ENCODE assay signal across 9 cellular contexts in genomic region chr11:368414-369335, GRCh38. TPM values are rescaled to one million over a fixed set of nuclear protein-coding genes. Genes with fewer than 3 reads are reported as not detected.
DNase-seq lines count a peak whose midpoint lies in the region; ATAC-seq and TF ChIP-seq lines count a peak whose summit lies in the region.
"Had no signal": no experiment of that assay in that cellular context is flagged by ENCODE, and none has a peak within 500 bp of the region (broad histone marks: within the 10 kb centered on the region; RNA-seq: fewer than 3 reads in every experiment).

No MANE protein-coding gene starts in this region.

- no peak overlapping the region for H3K9ac ChIP-seq in rectal smooth muscle tissue (ENCODE audit: low read length)

- H3K9me3 ChIP-seq in BE2C = no peaks in the 10 kb centered on the region

- peak; percentile 40 for DNase-seq in GM03348 (ENCODE audit: low spot score)
- peak; percentile 28 for DNase-seq in RKO (ENCODE audit: low spot score)
- DNase-seq in globus pallidus (ENCODE audit: low spot score) = peak; percentile 31
- DNase-seq in ureter (ENCODE audit: low spot score) = no peak
- no peak for DNase-seq in T-helper 9 cell
- DNase-seq in BE2C = no peak

- H3K36me3 ChIP-seq in rectal smooth muscle tissue (ENCODE audit: control insufficient read depth, insufficient read depth, low read length) = no peaks in the 10 kb centered on the region
- H3K36me3 ChIP-seq in BE2C = no peaks in the 10 kb centered on the region

- no peak for TF ChIP-seq CTCF in BE2C (IDR thresholded peaks at IDR 0.05; ENCODE audit: low read depth, low read length)

- peak overlapping the region; percentile 4 for H3K4me3 ChIP-seq in rectal smooth muscle tissue (ENCODE audit: low read length)
- H3K4me3 ChIP-seq in BE2C (ENCODE audit: low read depth, low read length) = no peak overlapping the region

- ATAC-seq in GM21423 (IDR thresholded peaks at IDR 0.05; ENCODE audit: unreplicated experiment) = no peak

- H3K27me3 ChIP-seq in rectal smooth muscle tissue (ENCODE audit: control insufficient read depth, insufficient read depth, low read length) = peaks cover 28% of the 10 kb centered on the region
- H3K27me3 ChIP-seq in BE2C = peaks cover 11% of the 10 kb centered on the region

- H3K4me1 ChIP-seq in rectal smooth muscle tissue (ENCODE audit: control insufficient read depth, insufficient read depth, low read length) (no peaks in the 10 kb centered on the region), BE2C (no peaks in the 10 kb centered on the region)

- H3K27ac ChIP-seq in rectal smooth muscle tissue (ENCODE audit: low read depth, low read length) = no peak overlapping the region

RNA-seq across cellular contexts. Expression of gene B4GALNT4, which starts 0.6 kb away (rescaled TPM):
- 3.3 TPM for total RNA-seq in ureter
- 29.4 TPM for polyA plus RNA-seq in BE2C (2012; ENCODE audit: insufficient read depth, insufficient read length, low read depth)

RNA-seq across cellular contexts. Expression of gene PKP3, which starts 25.3 kb away (rescaled TPM):
- total RNA-seq in ureter = 78.5 TPM
- not detected for polyA plus RNA-seq in BE2C (2012; ENCODE audit: insufficient read depth, insufficient read length, low read depth)
- total RNA-seq: T-helper 2 cell treated with Interferon-gamma antibody and Interleukin-4, amounts not matched to agents 100 ng/mL and 5 ng/mL, for 36 hours had no signal

RNA-seq across cellular contexts. Expression of gene SIGIRR, which starts 46.1 kb away (rescaled TPM):
- 73.9 TPM for total RNA-seq in ureter
- polyA plus RNA-seq in BE2C (2012; ENCODE audit: insufficient read depth, insufficient read length, low read depth) = 7.9 TPM

RNA-seq across cellular contexts. Expression of gene IFITM3, which starts 48.0 kb away (rescaled TPM):
- total RNA-seq in ureter = 536 TPM
- polyA plus RNA-seq in BE2C (2012; ENCODE audit: insufficient read depth, insufficient read length, low read depth) = 2.7 TPM

RNA-seq across cellular contexts. Expression of gene IFITM1, which starts 54.8 kb away (rescaled TPM):
- 150 TPM for total RNA-seq in ureter
- polyA plus RNA-seq in BE2C (2012; ENCODE audit: insufficient read depth, insufficient read length, low read depth) = not detected

Comparison
In these comparisons a context has a peak if more than half of its experiments do, and no peak if none do; other contexts are left out.
1. DNase-seq: peak in GM03348 (single experiment), RKO (single experiment) and globus pallidus (single experiment); none in ureter (single experiment), T-helper 9 cell (single experiment) and BE2C (single experiment).